ENCODE assay signal across 11 cellular contexts in the genomic region with DNA sequence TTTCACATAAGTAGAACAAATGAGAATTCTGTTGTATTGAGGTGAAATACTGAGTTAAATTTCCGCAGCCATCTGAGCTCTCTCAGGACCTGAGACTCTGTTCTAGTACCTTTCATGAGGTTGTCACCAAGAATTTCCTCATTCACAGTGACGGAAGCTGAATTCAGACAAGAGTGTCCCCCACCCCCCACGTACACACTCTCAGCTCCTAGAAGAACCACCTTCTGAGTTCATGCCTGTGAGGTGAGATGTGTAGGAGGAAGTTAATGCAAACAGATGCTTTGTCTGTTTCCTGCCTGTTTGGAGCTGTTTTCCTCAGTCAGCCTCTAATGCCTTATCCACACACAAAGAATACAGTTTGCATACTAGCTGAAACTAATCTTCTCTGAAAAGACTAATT. TPM values are rescaled to one million over a fixed set of nuclear protein-coding genes. Genes with fewer than 3 reads are reported as not detected.
A peak's percentile ranks its signal among the peaks of the same experiment; 100 is the strongest.
DNase-seq lines count a peak whose midpoint lies in the region; ATAC-seq and TF ChIP-seq lines count a peak whose summit lies in the region.
"Had no signal": no experiment of that assay in that cellular context is flagged by ENCODE, and none has a peak within 500 bp of the region (broad histone marks: within the 10 kb centered on the region; RNA-seq: fewer than 3 reads in every experiment).

No MANE protein-coding gene starts in this region.

- no peaks in the 10 kb centered on the region for H3K9me3 ChIP-seq in CD4-positive, alpha-beta T cell (ENCODE audit: control insufficient read depth, low read length)
- H3K9me3 ChIP-seq in SJCRH30 (replicated peaks): no peaks in the 10 kb centered on the region

- H3K27me3 ChIP-seq in CD4-positive, alpha-beta T cell (ENCODE audit: control insufficient read depth, insufficient read depth, low read length): no peaks in the 10 kb centered on the region
- no peaks in the 10 kb centered on the region for H3K27me3 ChIP-seq in SJCRH30

- peak overlapping the region; percentile 96 for H3K27ac Mint-ChIP-seq in CD4-positive, alpha-beta T cell

- POLR2A ChIA-PET in CD4-positive, alpha-beta T cell (lab: Charles Lee): interaction anchor here (0.9 to 5.4 kb wide), 14 partner anchors 9 to 285 kb away, joined by 3 to 106 read pairs (median 6); partner anchors contain the start of genes BICDL1 and RPLP0

- H3K9me3 Mint-ChIP-seq in CD4-positive, alpha-beta T cell: no peaks in the 10 kb centered on the region

- CTCF ChIA-PET in CD4-positive, alpha-beta T cell (lab: Charles Lee): interaction anchor here (0.7 to 2.7 kb wide), 8 partner anchors 8 to 121 kb away, joined by 3 to 21 read pairs (median 5); partner anchors contain the start of gene BICDL1

- peak; percentile 53 to 84 (median 64) for DNase-seq in CD4-positive, alpha-beta T cell
- DNase-seq in T-helper 9 cell: peak; percentile 56
- peak; percentile 73 for DNase-seq in activated naive CD4-positive, alpha-beta T cell treated with Interleukin-2 at 50 U/mL for 16 hours
- peak; percentile 42 for DNase-seq in stimulated activated CD4-positive, alpha-beta T cell treated with anti-CD3 and anti-CD28 coated beads, Interleukin-12 subunit alpha, Interleukin-12 subunit beta, amount 100 ng/mL, for 4 hours
- no peak for DNase-seq in SW480 (ENCODE audit: low spot score)
- no peak for DNase-seq in dermis blood vessel endothelial cell
- no peak for DNase-seq in AG08396 (ENCODE audit: low spot score)
- no peak for DNase-seq in SJCRH30
- DNase-seq: MM.1S, posterior cingulate gyrus had no signal

- peak overlapping the region; percentile 6 for H3K4me3 Mint-ChIP-seq in CD4-positive, alpha-beta T cell

- ATAC-seq in CD4-positive, alpha-beta T cell (ENCODE audit: poor library complexity): peak; percentile 71

- peaks cover 41% of the 10 kb centered on the region for H3K36me3 Mint-ChIP-seq in CD4-positive, alpha-beta T cell (ENCODE audit: low read depth)

- H3K4me1 ChIP-seq in SJCRH30: no peaks in the 10 kb centered on the region

- no peaks in the 10 kb centered on the region for H3K27me3 Mint-ChIP-seq in CD4-positive, alpha-beta T cell

- no peaks in the 10 kb centered on the region for H3K36me3 ChIP-seq in SJCRH30

- peak overlapping the region; percentile 90 for H3K27ac ChIP-seq in CD4-positive, alpha-beta T cell (ENCODE audit: low read depth, low read length)
- H3K27ac ChIP-seq in SJCRH30: no peak overlapping the region
- H3K27ac ChIP-seq: SK-N-MC had no signal

- no peak overlapping the region for H3K4me3 ChIP-seq in SJCRH30
- H3K4me3 ChIP-seq: SK-N-MC had no signal

- TF ChIP-seq CTCF in CD4-positive, alpha-beta T cell (IDR thresholded peaks at IDR 0.05): no peak

- intact Hi-C loops in CD4-positive, alpha-beta T cell (cut with DNase I, micrococcal nuclease): loop anchor here (1.0 to 5.0 kb wide), 4 partner anchors 16 to 80 kb away; no protein-coding TSS in a partner anchor

- peaks cover 64% of the 10 kb centered on the region for H3K4me1 Mint-ChIP-seq in CD4-positive, alpha-beta T cell (ENCODE audit: low read depth)

RNA-seq across cellular contexts. Expression of gene BICDL1, which starts 18.2 kb away (rescaled TPM):
- 100 to 1,000 TPM; 143 to 146 TPM for total RNA-seq in CD4-positive, alpha-beta T cell
- total RNA-seq in dermis blood vessel endothelial cell: 0.05 TPM in 1 of 2 replicates, not detected in the other
- 0.18 TPM in 1 of 2 replicates, not detected in the other for total RNA-seq in SJCRH30 (2014; rRNA removed; shearing (Covaris generic))

Comparison
In these comparisons a context has a peak if more than half of its experiments do, and no peak if none do; other contexts are left out.
1. DNase-seq: peak in CD4-positive, alpha-beta T cell (10 of 10), T-helper 9 cell (single experiment), activated naive CD4-positive, alpha-beta T cell treated with Interleukin-2 at 50 U/mL for 16 hours (single experiment) and stimulated activated CD4-positive, alpha-beta T cell treated with anti-CD3 and anti-CD28 coated beads, Interleukin-12 subunit alpha, Interleukin-12 subunit beta, amount 100 ng/mL, for 4 hours (single experiment); none in SW480 (single experiment), dermis blood vessel endothelial cell (single experiment), AG08396 (single experiment) and SJCRH30 (0 of 2).
2. RNA of gene BICDL1, which starts 18.2 kb away (total RNA-seq): 143 to 146 TPM in CD4-positive, alpha-beta T cell; 0.05 TPM in dermis blood vessel endothelial cell and 0.18 TPM in SJCRH30; every median in the first group is over 100 times any median in the second.